In genomic region chr4:113141901-113142346, GRCh38 we compare ENCODE assay signal across 8 cellular contexts.
DNase-seq lines count a peak whose midpoint lies in the region; ATAC-seq, FAIRE-seq and TF ChIP-seq lines count a peak whose summit lies in the region.

No MANE protein-coding gene starts in this region.

- peaks cover 7% of the 10 kb centered on the region for H3K4me1 Mint-ChIP-seq in activated CD8-positive, alpha-beta T cell treated with anti-CD3 and anti-CD28 coated beads, Interleukin-2, amount 10 ng/mL, durations not matched to agents 7 days and 5 days (ENCODE audit: low read depth)

- in situ Hi-C loops in GM23248 (cut with MboI) = no loop called here

- WGBS in GM23248 (ENCODE audit: low coverage in 1 of 2, low lambda C conversion rate in 2 of 2, missing lambda C conversion rate in 2 of 2), 2 experiments = 11 to 14% methylated on average over 3 of the region's 3 CpGs
- WGBS in spleen, 5 donors = 42 to 53% (median 46%) methylated on average over 3 of the region's 3 CpGs

- no peak overlapping the region for H3K4me3 Mint-ChIP-seq in activated CD8-positive, alpha-beta T cell treated with anti-CD3 and anti-CD28 coated beads, Interleukin-2, amount 10 ng/mL, durations not matched to agents 7 days and 5 days

- H4K20me1 ChIP-seq in GM23248 (ENCODE audit: insufficient read depth) = no peaks in the 10 kb centered on the region

- H3K27me3 ChIP-seq in GM23248 (replicated peaks; ENCODE audit: insufficient read depth) (no peaks in the 10 kb centered on the region), spleen (replicated peaks in 1 of 7) (no peaks in the 10 kb centered on the region)

- intact Hi-C loops in spleen (cut with DNase I; ENCODE audit: low total_unique reads) = no loop called here

- H2AFZ ChIP-seq in GM23248 = peak overlapping the region; percentile 53

- no peaks in the 10 kb centered on the region for H3K36me3 ChIP-seq in GM23248 (ENCODE audit: low read depth)
- H3K36me3 ChIP-seq in spleen = no peaks in the 10 kb centered on the region

- H3K9me2 ChIP-seq in GM23248 (ENCODE audit: insufficient read depth) = no peaks in the 10 kb centered on the region

- POLR2A ChIA-PET in activated CD8-positive, alpha-beta T cell treated with anti-CD3 and anti-CD28 coated beads, Interleukin-2, amount 10 ng/mL, durations not matched to agents 7 days and 5 days (lab: Charles Lee) = no interaction called here

- peak overlapping the region; percentile 54 for H3K4me2 ChIP-seq in GM23248 (ENCODE audit: unreplicated experiment)

- peaks cover 8% of the 10 kb centered on the region; the same call in 1 of the 2 replicates for H3F3A ChIP-seq in GM23248 (ENCODE audit: insufficient read depth)

- no peak for TF ChIP-seq POLR2A in spleen (IDR thresholded peaks at IDR 0.05)

- no peaks in the 10 kb centered on the region for H3K79me2 ChIP-seq in GM23248 (ENCODE audit: insufficient read depth)

- peak overlapping the region; percentile 51 for H3K9ac ChIP-seq in GM23248

- TF ChIP-seq CTCF in spleen (IDR thresholded peaks at IDR 0.05 in 8 of 11, conservative IDR thresholded peaks at IDR 0.05 in 3 of 11) = no peak

- H3K27ac ChIP-seq in GM23248 = peak overlapping the region; percentile 67
- peak overlapping the region in 2 of 8 donors; percentile 10 to 20 for H3K27ac ChIP-seq in spleen

- no peaks in the 10 kb centered on the region for H3K27me3 Mint-ChIP-seq in activated CD8-positive, alpha-beta T cell treated with anti-CD3 and anti-CD28 coated beads, Interleukin-2, amount 10 ng/mL, durations not matched to agents 7 days and 5 days (ENCODE audit: low read depth)

- peaks cover 24% of the 10 kb centered on the region for H3K4me1 ChIP-seq in GM23248 (ENCODE audit: insufficient read depth)
- H3K4me1 ChIP-seq in spleen = peaks cover 0 to 11% (median 0%) of the 10 kb centered on the region in 6 donors

- H3K4me3 ChIP-seq in GM23248 (peak overlapping the region; percentile 21), spleen (no peak overlapping the region)

- H3K27ac Mint-ChIP-seq in activated CD8-positive, alpha-beta T cell treated with anti-CD3 and anti-CD28 coated beads, Interleukin-2, amount 10 ng/mL, durations not matched to agents 7 days and 5 days = no peak overlapping the region

- DNase-seq in AG08396 (ENCODE audit: low spot score) = peak; percentile 25
- DNase-seq in GM23248 = peak; percentile 75
- DNase-seq in NCI-H2081 treated with DMSO at 0.1 percent for 48 hours (lab: John Stamatoyannopoulos, UW) = peak; percentile 61
- DNase-seq in frontal cortex (ENCODE audit: low spot score in 2 of 2) = peak in 1 of 2 donors; percentile 2
- no peak for DNase-seq in spleen
- DNase-seq in activated CD8-positive, alpha-beta memory T cell treated with anti-CD3 and anti-CD28 coated beads, Interleukin-2, amount 50 U/mL, for 4 hours = no peak
- no peak for DNase-seq in activated naive CD4-positive, alpha-beta T cell treated with Interleukin-2 at 50 U/mL for 16 hours
- no peak for DNase-seq in activated CD8-positive, alpha-beta T cell treated with anti-CD3 and anti-CD28 coated beads, Interleukin-2, amount 10 ng/mL, durations not matched to agents 7 days and 5 days

- FAIRE-seq in frontal cortex (lab: Jason Lieb, UNC) = peak; percentile 40

- H3K36me3 Mint-ChIP-seq in activated CD8-positive, alpha-beta T cell treated with anti-CD3 and anti-CD28 coated beads, Interleukin-2, amount 10 ng/mL, durations not matched to agents 7 days and 5 days (ENCODE audit: low read depth) = no peaks in the 10 kb centered on the region

- CTCF ChIA-PET in activated CD8-positive, alpha-beta T cell treated with anti-CD3 and anti-CD28 coated beads, Interleukin-2, amount 10 ng/mL, durations not matched to agents 7 days and 5 days (lab: Charles Lee) = no interaction called here

- no peaks in the 10 kb centered on the region for H3K9me3 Mint-ChIP-seq in activated CD8-positive, alpha-beta T cell treated with anti-CD3 and anti-CD28 coated beads, Interleukin-2, amount 10 ng/mL, durations not matched to agents 7 days and 5 days (ENCODE audit: insufficient read depth)

- ATAC-seq in activated CD8-positive, alpha-beta T cell treated with anti-CD3 and anti-CD28 coated beads, Interleukin-2, amount 10 ng/mL, durations not matched to agents 7 days and 5 days = no peak

- H3K9me3 ChIP-seq in GM23248 (ENCODE audit: low read depth) = no peaks in the 10 kb centered on the region
- H3K9me3 ChIP-seq in spleen = no peaks in the 10 kb centered on the region

Comparison
In these comparisons a context has a peak if more than half of its experiments do, and no peak if none do; other contexts are left out.
1. DNase-seq: peak in AG08396 (single experiment), GM23248 (single experiment) and NCI-H2081 treated with DMSO at 0.1 percent for 48 hours (single experiment); none in spleen (single experiment), activated CD8-positive, alpha-beta memory T cell treated with anti-CD3 and anti-CD28 coated beads, Interleukin-2, amount 50 U/mL, for 4 hours (single experiment), activated naive CD4-positive, alpha-beta T cell treated with Interleukin-2 at 50 U/mL for 16 hours (single experiment) and activated CD8-positive, alpha-beta T cell treated with anti-CD3 and anti-CD28 coated beads, Interleukin-2, amount 10 ng/mL, durations not matched to agents 7 days and 5 days (single experiment).